Comparison of ENCODE assay signal across 9 cellular contexts in genomic region chr17:80774146-80774545, GRCh38.
DNase-seq lines count a peak whose midpoint lies in the region; ATAC-seq and TF ChIP-seq lines count a peak whose summit lies in the region.
"Had no signal": no experiment of that assay in that cellular context is flagged by ENCODE, and none has a peak within 500 bp of the region (broad histone marks: within the 10 kb centered on the region; RNA-seq: fewer than 3 reads in every experiment).

No MANE protein-coding gene starts in this region.

- intact Hi-C loops in prostate gland (cut with DNase I) = no loop called here

- WGBS in prostate gland = 91% methylated on average over 20 of the region's 20 CpGs

- peaks cover 59% of the 10 kb centered on the region for H3K4me1 ChIP-seq in DND-41 (ENCODE audit: insufficient read depth, low read length)
- peaks cover 17% of the 10 kb centered on the region for H3K4me1 ChIP-seq in adipocyte (ENCODE audit: control insufficient read depth, insufficient read depth, low read length)
- H3K4me1 ChIP-seq in prostate gland (replicated peaks) = no peaks in the 10 kb centered on the region
- no peaks in the 10 kb centered on the region for H3K4me1 ChIP-seq in MM.1S (ENCODE audit: low read length)

- H3K36me3 ChIP-seq in DND-41 (ENCODE audit: insufficient read depth, low read length) = peaks cover 49% of the 10 kb centered on the region
- H3K36me3 ChIP-seq in adipocyte (ENCODE audit: control insufficient read depth, insufficient read depth, low read length, severe bottlenecking) = peaks cover 18% of the 10 kb centered on the region
- no peaks in the 10 kb centered on the region for H3K36me3 ChIP-seq in prostate gland
- H3K36me3 ChIP-seq in MM.1S (replicated peaks; ENCODE audit: insufficient read depth, low read length) = no peaks in the 10 kb centered on the region

- H3K4me3 ChIP-seq in DND-41 (ENCODE audit: low read depth in 1 of 2, low read length in 2 of 2) (no peak overlapping the region; a peak in 1 of 4 replicates), adipocyte (ENCODE audit: low read length) (no peak overlapping the region), prostate gland (no peak overlapping the region), MM.1S (ENCODE audit: low read length) (no peak overlapping the region)
- H3K4me3 ChIP-seq: SK-N-MC had no signal

- no peak for TF ChIP-seq POLR2A in prostate gland (IDR thresholded peaks at IDR 0.05)

- no peaks in the 10 kb centered on the region for H4K20me1 ChIP-seq in DND-41 (ENCODE audit: insufficient read depth, low read length)
- H4K20me1 ChIP-seq in MM.1S (ENCODE audit: insufficient read depth, low read length) = no peaks in the 10 kb centered on the region

- ATAC-seq in DND-41 (ENCODE audit: insufficient read depth, low read depth) = no peak
- ATAC-seq in HG02763 (IDR thresholded peaks at IDR 0.05; ENCODE audit: unreplicated experiment) = no peak

- H3F3A ChIP-seq in MM.1S (ENCODE audit: insufficient read depth, low read length) = no peaks in the 10 kb centered on the region

- H3K27ac ChIP-seq in DND-41 (ENCODE audit: low read length) (peak overlapping the region; percentile 93), prostate gland (peak overlapping the region; percentile 18 to 21), MM.1S (ENCODE audit: low read length) (no peak overlapping the region)
- H3K27ac ChIP-seq: SK-N-MC had no signal

- TF ChIP-seq CTCF in DND-41 (IDR thresholded peaks at IDR 0.05; ENCODE audit: borderline replicate concordance, extremely low read depth, low read length, poor library complexity, severe bottlenecking) (no peak), prostate gland (IDR thresholded peaks at IDR 0.05) (no peak), MM.1S (IDR thresholded peaks at IDR 0.05; ENCODE audit: low read length) (no peak)

- no peak overlapping the region for H2AFZ ChIP-seq in DND-41 (ENCODE audit: low read depth, low read length)
- no peak overlapping the region for H2AFZ ChIP-seq in MM.1S (ENCODE audit: low read length)

- H3K79me2 ChIP-seq in DND-41 (ENCODE audit: insufficient read depth, low read length) (peaks cover 47% of the 10 kb centered on the region), MM.1S (ENCODE audit: low read length) (no peaks in the 10 kb centered on the region)

- peak overlapping the region; percentile 40 for H3K4me2 ChIP-seq in DND-41 (ENCODE audit: insufficient read depth, low read length)
- no peak overlapping the region for H3K4me2 ChIP-seq in MM.1S (ENCODE audit: low read depth, low read length)

- H3K9me3 ChIP-seq in DND-41 (ENCODE audit: insufficient read depth, low read length, severe bottlenecking) (no peaks in the 10 kb centered on the region), adipocyte (ENCODE audit: control insufficient read depth, low read length) (no peaks in the 10 kb centered on the region), prostate gland (no peaks in the 10 kb centered on the region), MM.1S (replicated peaks; ENCODE audit: insufficient read depth, low read length) (no peaks in the 10 kb centered on the region)

- H3K9ac ChIP-seq in DND-41 (ENCODE audit: low read depth, low read length) (peak overlapping the region; percentile 36), adipocyte (ENCODE audit: low read length) (peak overlapping the region; percentile 45), MM.1S (ENCODE audit: low read length) (no peak overlapping the region)

- H3K9me2 ChIP-seq in MM.1S (replicated peaks; ENCODE audit: insufficient read depth, low read length) = no peaks in the 10 kb centered on the region

- H3K27me3 ChIP-seq in DND-41 (ENCODE audit: insufficient read depth, low read length, poor library complexity) (no peaks in the 10 kb centered on the region), adipocyte (replicated peaks; ENCODE audit: control insufficient read depth, insufficient read depth, low read length) (no peaks in the 10 kb centered on the region), prostate gland (replicated peaks; ENCODE audit: insufficient read depth) (no peaks in the 10 kb centered on the region), MM.1S (replicated peaks; ENCODE audit: insufficient read depth, low read length) (no peaks in the 10 kb centered on the region)

- DNase-seq in DND-41 (no peak), NCI-H1092 treated with DMSO at 0.1 percent for 48 hours (lab: John Stamatoyannopoulos, UW) (peak; percentile 76), adipocyte (ENCODE audit: low read depth) (no peak), prostate gland (ENCODE audit: low spot score) (no peak), MM.1S (no peak), NCI-H526 (lab: John Stamatoyannopoulos, UW) (no peak)
- DNase-seq: NCI-H2227 treated with DMSO at 0.1 percent for 48 hours had no signal
